ENCODE assay signal across 1 cellular context in the genomic region with DNA sequence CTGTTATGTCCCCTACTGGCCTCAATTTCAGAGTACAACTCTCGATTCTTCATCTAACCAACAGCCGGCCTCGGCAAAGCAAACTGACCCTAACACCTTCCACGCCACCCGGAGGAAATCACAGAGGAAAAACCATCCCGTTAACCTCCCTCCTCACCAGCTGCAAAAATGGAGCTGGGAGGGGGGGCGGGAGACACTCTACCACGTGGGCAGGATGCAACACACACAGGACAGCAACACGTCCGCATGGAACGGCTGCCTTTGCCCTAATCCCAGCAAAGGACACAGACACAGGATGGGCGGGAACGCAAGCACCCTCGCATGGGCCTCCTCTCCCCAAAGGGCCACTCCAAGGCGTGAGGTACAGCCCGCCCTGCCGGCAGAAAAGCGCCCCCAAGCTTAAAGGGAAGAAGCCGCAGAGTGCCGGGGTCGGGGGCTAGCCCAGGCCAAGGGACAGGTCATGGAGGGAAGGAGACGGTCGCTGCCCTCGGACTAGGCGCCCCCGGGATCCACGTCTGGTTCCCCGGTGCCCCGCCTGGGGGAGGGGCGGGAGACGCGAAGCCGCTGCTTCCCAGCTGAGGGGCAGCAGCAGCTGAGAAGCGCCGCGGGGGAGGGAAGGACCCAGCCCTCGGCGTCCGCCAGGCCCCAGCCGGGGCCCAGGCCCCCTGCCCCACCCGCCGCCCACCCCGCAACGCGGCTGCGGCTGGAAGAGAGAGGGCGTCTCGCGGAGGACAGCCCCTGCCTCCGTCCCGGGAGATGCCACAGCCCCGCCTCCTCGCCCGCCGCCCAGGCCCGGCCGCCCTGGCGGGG.
TF ChIP-seq lines count a peak whose summit lies in the region.

No MANE protein-coding gene starts in this region.

TF ChIP-seq in K562, 482 proteins besides CTCF, POLR2A, EP300 and RAD21 (continued from another document):
- TF ChIP-seq, protein P1, sequence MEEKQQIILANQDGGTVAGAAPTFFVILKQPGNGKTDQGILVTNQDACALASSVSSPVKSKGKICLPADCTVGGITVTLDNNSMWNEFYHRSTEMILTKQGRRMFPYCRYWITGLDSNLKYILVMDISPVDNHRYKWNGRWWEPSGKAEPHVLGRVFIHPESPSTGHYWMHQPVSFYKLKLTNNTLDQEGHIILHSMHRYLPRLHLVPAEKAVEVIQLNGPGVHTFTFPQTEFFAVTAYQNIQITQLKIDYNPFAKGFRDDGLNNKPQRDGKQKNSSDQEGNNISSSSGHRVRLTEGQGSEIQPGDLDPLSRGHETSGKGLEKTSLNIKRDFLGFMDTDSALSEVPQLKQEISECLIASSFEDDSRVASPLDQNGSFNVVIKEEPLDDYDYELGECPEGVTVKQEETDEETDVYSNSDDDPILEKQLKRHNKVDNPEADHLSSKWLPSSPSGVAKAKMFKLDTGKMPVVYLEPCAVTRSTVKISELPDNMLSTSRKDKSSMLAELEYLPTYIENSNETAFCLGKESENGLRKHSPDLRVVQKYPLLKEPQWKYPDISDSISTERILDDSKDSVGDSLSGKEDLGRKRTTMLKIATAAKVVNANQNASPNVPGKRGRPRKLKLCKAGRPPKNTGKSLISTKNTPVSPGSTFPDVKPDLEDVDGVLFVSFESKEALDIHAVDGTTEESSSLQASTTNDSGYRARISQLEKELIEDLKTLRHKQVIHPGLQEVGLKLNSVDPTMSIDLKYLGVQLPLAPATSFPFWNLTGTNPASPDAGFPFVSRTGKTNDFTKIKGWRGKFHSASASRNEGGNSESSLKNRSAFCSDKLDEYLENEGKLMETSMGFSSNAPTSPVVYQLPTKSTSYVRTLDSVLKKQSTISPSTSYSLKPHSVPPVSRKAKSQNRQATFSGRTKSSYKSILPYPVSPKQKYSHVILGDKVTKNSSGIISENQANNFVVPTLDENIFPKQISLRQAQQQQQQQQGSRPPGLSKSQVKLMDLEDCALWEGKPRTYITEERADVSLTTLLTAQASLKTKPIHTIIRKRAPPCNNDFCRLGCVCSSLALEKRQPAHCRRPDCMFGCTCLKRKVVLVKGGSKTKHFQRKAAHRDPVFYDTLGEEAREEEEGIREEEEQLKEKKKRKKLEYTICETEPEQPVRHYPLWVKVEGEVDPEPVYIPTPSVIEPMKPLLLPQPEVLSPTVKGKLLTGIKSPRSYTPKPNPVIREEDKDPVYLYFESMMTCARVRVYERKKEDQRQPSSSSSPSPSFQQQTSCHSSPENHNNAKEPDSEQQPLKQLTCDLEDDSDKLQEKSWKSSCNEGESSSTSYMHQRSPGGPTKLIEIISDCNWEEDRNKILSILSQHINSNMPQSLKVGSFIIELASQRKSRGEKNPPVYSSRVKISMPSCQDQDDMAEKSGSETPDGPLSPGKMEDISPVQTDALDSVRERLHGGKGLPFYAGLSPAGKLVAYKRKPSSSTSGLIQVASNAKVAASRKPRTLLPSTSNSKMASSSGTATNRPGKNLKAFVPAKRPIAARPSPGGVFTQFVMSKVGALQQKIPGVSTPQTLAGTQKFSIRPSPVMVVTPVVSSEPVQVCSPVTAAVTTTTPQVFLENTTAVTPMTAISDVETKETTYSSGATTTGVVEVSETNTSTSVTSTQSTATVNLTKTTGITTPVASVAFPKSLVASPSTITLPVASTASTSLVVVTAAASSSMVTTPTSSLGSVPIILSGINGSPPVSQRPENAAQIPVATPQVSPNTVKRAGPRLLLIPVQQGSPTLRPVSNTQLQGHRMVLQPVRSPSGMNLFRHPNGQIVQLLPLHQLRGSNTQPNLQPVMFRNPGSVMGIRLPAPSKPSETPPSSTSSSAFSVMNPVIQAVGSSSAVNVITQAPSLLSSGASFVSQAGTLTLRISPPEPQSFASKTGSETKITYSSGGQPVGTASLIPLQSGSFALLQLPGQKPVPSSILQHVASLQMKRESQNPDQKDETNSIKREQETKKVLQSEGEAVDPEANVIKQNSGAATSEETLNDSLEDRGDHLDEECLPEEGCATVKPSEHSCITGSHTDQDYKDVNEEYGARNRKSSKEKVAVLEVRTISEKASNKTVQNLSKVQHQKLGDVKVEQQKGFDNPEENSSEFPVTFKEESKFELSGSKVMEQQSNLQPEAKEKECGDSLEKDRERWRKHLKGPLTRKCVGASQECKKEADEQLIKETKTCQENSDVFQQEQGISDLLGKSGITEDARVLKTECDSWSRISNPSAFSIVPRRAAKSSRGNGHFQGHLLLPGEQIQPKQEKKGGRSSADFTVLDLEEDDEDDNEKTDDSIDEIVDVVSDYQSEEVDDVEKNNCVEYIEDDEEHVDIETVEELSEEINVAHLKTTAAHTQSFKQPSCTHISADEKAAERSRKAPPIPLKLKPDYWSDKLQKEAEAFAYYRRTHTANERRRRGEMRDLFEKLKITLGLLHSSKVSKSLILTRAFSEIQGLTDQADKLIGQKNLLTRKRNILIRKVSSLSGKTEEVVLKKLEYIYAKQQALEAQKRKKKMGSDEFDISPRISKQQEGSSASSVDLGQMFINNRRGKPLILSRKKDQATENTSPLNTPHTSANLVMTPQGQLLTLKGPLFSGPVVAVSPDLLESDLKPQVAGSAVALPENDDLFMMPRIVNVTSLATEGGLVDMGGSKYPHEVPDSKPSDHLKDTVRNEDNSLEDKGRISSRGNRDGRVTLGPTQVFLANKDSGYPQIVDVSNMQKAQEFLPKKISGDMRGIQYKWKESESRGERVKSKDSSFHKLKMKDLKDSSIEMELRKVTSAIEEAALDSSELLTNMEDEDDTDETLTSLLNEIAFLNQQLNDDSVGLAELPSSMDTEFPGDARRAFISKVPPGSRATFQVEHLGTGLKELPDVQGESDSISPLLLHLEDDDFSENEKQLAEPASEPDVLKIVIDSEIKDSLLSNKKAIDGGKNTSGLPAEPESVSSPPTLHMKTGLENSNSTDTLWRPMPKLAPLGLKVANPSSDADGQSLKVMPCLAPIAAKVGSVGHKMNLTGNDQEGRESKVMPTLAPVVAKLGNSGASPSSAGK (IDR thresholded peaks at IDR 0.05): peak; percentile 69
- TF ChIP-seq, protein P2, sequence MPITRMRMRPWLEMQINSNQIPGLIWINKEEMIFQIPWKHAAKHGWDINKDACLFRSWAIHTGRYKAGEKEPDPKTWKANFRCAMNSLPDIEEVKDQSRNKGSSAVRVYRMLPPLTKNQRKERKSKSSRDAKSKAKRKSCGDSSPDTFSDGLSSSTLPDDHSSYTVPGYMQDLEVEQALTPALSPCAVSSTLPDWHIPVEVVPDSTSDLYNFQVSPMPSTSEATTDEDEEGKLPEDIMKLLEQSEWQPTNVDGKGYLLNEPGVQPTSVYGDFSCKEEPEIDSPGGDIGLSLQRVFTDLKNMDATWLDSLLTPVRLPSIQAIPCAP (CRISPR knock-in tag; IDR thresholded peaks at IDR 0.05; ENCODE audit: borderline replicate concordance): no peak
- TF ChIP-seq ADNP (tag; IDR thresholded peaks at IDR 0.05) (no peak), HDAC1 (IDR thresholded peaks at IDR 0.05) (peak in 1 of 2 experiments; percentile 92; a peak in 2 of 4 replicates), PHTF2 (CRISPR knock-in tag; IDR thresholded peaks at IDR 0.05) (no peak), ZNF282 (CRISPR knock-in tag; IDR thresholded peaks at IDR 0.05) (no peak), ZNF431 (CRISPR knock-in tag; IDR thresholded peaks at IDR 0.05) (0 out of 2 replicates have a peak, but pooled peaks have one; percentile 9), JUN (IDR thresholded peaks at IDR 0.05; ENCODE audit: borderline replicate concordance, low read depth, low read length) (no peak), JUN (CRISPR knock-in tag; IDR thresholded peaks at IDR 0.05; ENCODE audit: borderline replicate concordance) (peak; percentile 62; the same call in 1 of the 2 replicates), FOXK1 (CRISPR knock-in tag; IDR thresholded peaks at IDR 0.05; ENCODE audit: borderline replicate concordance) (peak; percentile 59; the same call in 1 of the 2 replicates), SMARCE1 (IDR thresholded peaks at IDR 0.05) (no peak), SAP30 (IDR thresholded peaks at IDR 0.05; ENCODE audit: borderline replicate concordance, insufficient read depth, low read depth, low read length, poor library complexity, severe bottlenecking) (peak; percentile 78), KDM5B (IDR thresholded peaks at IDR 0.05; ENCODE audit: insufficient replicate concordance, low read depth, low read length) (no peak), NEUROD1 (IDR thresholded peaks at IDR 0.05; ENCODE audit: borderline replicate concordance, low read depth, low read length, partially characterized antibody) (no peak), ZNF217 (CRISPR knock-in tag; IDR thresholded peaks at IDR 0.05) (no peak), CBX5 (IDR thresholded peaks at IDR 0.05; ENCODE audit: borderline replicate concordance, low read depth) (no peak), STAG1 (CRISPR knock-in tag; IDR thresholded peaks at IDR 0.05; ENCODE audit: borderline replicate concordance) (no peak)
- TF ChIP-seq, protein P3, sequence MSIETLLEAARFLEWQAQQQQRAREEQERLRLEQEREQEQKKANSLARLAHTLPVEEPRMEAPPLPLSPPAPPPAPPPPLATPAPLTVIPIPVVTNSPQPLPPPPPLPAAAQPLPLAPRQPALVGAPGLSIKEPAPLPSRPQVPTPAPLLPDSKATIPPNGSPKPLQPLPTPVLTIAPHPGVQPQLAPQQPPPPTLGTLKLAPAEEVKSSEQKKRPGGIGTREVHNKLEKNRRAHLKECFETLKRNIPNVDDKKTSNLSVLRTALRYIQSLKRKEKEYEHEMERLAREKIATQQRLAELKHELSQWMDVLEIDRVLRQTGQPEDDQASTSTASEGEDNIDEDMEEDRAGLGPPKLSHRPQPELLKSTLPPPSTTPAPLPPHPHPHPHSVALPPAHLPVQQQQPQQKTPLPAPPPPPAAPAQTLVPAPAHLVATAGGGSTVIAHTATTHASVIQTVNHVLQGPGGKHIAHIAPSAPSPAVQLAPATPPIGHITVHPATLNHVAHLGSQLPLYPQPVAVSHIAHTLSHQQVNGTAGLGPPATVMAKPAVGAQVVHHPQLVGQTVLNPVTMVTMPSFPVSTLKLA (conservative IDR thresholded peaks at IDR 0.05): peak; percentile 97 to 98
- TF ChIP-seq, protein P4, sequence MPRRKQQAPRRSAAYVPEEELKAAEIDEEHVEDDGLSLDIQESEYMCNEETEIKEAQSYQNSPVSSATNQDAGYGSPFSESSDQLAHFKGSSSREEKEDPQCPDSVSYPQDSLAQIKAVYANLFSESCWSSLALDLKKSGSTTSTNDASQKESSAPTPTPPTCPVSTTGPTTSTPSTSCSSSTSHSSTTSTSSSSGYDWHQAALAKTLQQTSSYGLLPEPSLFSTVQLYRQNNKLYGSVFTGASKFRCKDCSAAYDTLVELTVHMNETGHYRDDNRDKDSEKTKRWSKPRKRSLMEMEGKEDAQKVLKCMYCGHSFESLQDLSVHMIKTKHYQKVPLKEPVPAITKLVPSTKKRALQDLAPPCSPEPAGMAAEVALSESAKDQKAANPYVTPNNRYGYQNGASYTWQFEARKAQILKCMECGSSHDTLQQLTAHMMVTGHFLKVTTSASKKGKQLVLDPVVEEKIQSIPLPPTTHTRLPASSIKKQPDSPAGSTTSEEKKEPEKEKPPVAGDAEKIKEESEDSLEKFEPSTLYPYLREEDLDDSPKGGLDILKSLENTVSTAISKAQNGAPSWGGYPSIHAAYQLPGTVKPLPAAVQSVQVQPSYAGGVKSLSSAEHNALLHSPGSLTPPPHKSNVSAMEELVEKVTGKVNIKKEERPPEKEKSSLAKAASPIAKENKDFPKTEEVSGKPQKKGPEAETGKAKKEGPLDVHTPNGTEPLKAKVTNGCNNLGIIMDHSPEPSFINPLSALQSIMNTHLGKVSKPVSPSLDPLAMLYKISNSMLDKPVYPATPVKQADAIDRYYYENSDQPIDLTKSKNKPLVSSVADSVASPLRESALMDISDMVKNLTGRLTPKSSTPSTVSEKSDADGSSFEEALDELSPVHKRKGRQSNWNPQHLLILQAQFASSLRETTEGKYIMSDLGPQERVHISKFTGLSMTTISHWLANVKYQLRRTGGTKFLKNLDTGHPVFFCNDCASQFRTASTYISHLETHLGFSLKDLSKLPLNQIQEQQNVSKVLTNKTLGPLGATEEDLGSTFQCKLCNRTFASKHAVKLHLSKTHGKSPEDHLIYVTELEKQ (CRISPR knock-in tag; IDR thresholded peaks at IDR 0.05): no peak
- TF ChIP-seq, protein P5, sequence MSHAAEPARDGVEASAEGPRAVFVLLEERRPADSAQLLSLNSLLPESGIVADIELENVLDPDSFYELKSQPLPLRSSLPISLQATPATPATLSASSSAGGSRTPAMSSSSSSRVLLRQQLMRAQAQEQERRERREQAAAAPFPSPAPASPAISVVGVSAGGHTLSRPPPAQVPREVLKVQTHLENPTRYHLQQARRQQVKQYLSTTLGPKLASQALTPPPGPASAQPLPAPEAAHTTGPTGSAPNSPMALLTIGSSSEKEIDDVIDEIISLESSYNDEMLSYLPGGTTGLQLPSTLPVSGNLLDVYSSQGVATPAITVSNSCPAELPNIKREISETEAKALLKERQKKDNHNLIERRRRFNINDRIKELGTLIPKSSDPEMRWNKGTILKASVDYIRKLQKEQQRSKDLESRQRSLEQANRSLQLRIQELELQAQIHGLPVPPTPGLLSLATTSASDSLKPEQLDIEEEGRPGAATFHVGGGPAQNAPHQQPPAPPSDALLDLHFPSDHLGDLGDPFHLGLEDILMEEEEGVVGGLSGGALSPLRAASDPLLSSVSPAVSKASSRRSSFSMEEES (CRISPR knock-in tag; IDR thresholded peaks at IDR 0.05): no peak
- TF ChIP-seq, protein P6, sequence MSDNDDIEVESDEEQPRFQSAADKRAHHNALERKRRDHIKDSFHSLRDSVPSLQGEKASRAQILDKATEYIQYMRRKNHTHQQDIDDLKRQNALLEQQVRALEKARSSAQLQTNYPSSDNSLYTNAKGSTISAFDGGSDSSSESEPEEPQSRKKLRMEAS (CRISPR knock-in tag; IDR thresholded peaks at IDR 0.05): peak; percentile 86
- TF ChIP-seq, protein P7, sequence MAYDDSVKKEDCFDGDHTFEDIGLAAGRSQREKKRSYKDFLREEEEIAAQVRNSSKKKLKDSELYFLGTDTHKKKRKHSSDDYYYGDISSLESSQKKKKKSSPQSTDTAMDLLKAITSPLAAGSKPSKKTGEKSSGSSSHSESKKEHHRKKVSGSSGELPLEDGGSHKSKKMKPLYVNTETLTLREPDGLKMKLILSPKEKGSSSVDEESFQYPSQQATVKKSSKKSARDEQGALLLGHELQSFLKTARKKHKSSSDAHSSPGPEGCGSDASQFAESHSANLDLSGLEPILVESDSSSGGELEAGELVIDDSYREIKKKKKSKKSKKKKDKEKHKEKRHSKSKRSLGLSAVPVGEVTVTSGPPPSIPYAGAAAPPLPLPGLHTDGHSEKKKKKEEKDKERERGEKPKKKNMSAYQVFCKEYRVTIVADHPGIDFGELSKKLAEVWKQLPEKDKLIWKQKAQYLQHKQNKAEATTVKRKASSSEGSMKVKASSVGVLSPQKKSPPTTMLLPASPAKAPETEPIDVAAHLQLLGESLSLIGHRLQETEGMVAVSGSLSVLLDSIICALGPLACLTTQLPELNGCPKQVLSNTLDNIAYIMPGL (CRISPR knock-in tag; IDR thresholded peaks at IDR 0.05): 0 out of 2 replicates have a peak, but pooled peaks have one; percentile 31
